ENCODE assay signal across 8 cellular contexts in the genomic region with DNA sequence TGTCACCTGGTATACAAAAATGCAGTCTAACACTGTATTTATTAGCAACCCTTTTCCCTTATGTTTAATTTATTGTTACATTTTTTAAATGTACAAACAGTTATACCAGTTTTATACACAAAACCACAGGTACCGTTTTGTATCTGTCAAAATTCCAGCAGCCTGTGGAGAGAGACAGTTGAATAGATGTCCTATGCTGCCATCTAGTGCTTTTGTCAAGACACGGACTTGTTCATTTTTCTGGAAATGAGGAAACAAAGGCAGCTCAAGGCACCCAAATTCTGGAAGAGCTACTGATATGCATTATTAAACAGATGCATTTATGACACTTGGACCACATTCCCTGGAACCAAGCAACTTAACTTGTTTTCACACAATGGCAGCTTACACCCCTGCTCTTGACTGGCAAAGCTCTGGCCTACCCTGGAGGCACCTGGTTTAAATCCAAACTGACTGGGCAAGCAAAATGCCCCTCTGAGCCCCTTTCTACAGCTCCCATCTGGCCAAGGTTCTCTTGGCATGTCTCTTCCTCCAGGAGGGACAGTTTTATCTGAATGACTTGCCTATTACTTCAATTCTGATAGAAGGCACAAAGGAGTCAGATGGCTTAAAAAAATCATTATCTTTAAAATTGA.
DNase-seq lines count a peak whose midpoint lies in the region; ATAC-seq and TF ChIP-seq lines count a peak whose summit lies in the region.

No MANE protein-coding gene starts in this region.

- H2AFZ ChIP-seq in Loucy (ENCODE audit: low read length) (no peak overlapping the region), neural progenitor cell (replicated peaks) (peak overlapping the region; percentile 11)

- H4K20me1 ChIP-seq in Loucy (ENCODE audit: insufficient read depth, low read length, poor library complexity, severe bottlenecking) (no peaks in the 10 kb centered on the region), neural progenitor cell (ENCODE audit: low read depth) (no peaks in the 10 kb centered on the region)

- no peak overlapping the region for H3K4me3 Mint-ChIP-seq in activated naive CD4-positive, alpha-beta T cell treated with anti-CD3 and anti-CD28 coated beads for 36 hours
- H3K4me3 Mint-ChIP-seq in neural progenitor cell: no peak overlapping the region

- intact Hi-C loops in activated naive CD4-positive, alpha-beta T cell treated with anti-CD3 and anti-CD28 coated beads for 36 hours (cut with micrococcal nuclease): loop anchor here (1.0 to 5.0 kb wide), 2 partner anchors 665 to 1462 kb away; no protein-coding TSS in a partner anchor

- no peaks in the 10 kb centered on the region for H3K9me2 ChIP-seq in Loucy (replicated peaks; ENCODE audit: low read depth, low read length)

- H3K36me3 Mint-ChIP-seq in activated naive CD4-positive, alpha-beta T cell treated with anti-CD3 and anti-CD28 coated beads for 36 hours (ENCODE audit: low read depth): no peaks in the 10 kb centered on the region
- no peaks in the 10 kb centered on the region for H3K36me3 Mint-ChIP-seq in neural progenitor cell

- H3K9ac ChIP-seq in Loucy (ENCODE audit: low read depth, low read length, poor library complexity, severe bottlenecking) (no peak overlapping the region), neural progenitor cell (no peak overlapping the region)

- no peak for ATAC-seq in GM21515 (IDR thresholded peaks at IDR 0.05; ENCODE audit: unreplicated experiment)

- peak; percentile 6 for DNase-seq in activated naive CD4-positive, alpha-beta T cell treated with anti-CD3 and anti-CD28 coated beads for 36 hours
- no peak for DNase-seq in activated naive CD4-positive, alpha-beta T cell (lab: John Stamatoyannopoulos, UW)
- peak; percentile 50 for DNase-seq in RPMI7951 (ENCODE audit: low read depth)
- DNase-seq in erythroblast (lab: John Stamatoyannopoulos, UW): peak; percentile 39 to 60
- DNase-seq in neural progenitor cell (ENCODE audit: low spot score): peak; percentile 72
- DNase-seq in COLO668 (lab: John Stamatoyannopoulos, UW; ENCODE audit: unreplicated experiment): no peak

- no peak overlapping the region for H3K4me3 ChIP-seq in Loucy (ENCODE audit: low read length, poor library complexity, severe bottlenecking)
- H3K4me3 ChIP-seq in neural progenitor cell: no peak overlapping the region

- no peaks in the 10 kb centered on the region for H3K36me3 ChIP-seq in Loucy (ENCODE audit: insufficient read depth, low read length)
- H3K36me3 ChIP-seq in neural progenitor cell: no peaks in the 10 kb centered on the region

- H3F3A ChIP-seq in Loucy (ENCODE audit: low read depth): no peaks in the 10 kb centered on the region
- H3F3A ChIP-seq in neural progenitor cell (ENCODE audit: low read depth): no peaks in the 10 kb centered on the region

- H3K79me2 ChIP-seq in Loucy (ENCODE audit: insufficient read depth, low read length) (no peaks in the 10 kb centered on the region), neural progenitor cell (ENCODE audit: low read depth) (no peaks in the 10 kb centered on the region)

- no peaks in the 10 kb centered on the region for H3K4me1 Mint-ChIP-seq in activated naive CD4-positive, alpha-beta T cell treated with anti-CD3 and anti-CD28 coated beads for 36 hours (ENCODE audit: low read depth)
- no peaks in the 10 kb centered on the region for H3K4me1 Mint-ChIP-seq in neural progenitor cell

- H3K9me3 ChIP-seq in Loucy (ENCODE audit: insufficient read depth, low read depth, low read length): no peaks in the 10 kb centered on the region
- H3K9me3 ChIP-seq in neural progenitor cell (ENCODE audit: low read depth): no peaks in the 10 kb centered on the region

- no peak overlapping the region for H3K4me2 ChIP-seq in Loucy (ENCODE audit: low read depth, low read length, poor library complexity, severe bottlenecking)
- H3K4me2 ChIP-seq in neural progenitor cell: no peak overlapping the region

- TF ChIP-seq POLR2A in erythroblast (IDR thresholded peaks at IDR 0.05; ENCODE audit: low read length): no peak

- TF ChIP-seq CTCF in Loucy (conservative IDR thresholded peaks at IDR 0.05; ENCODE audit: low read length) (peak; percentile 77), neural progenitor cell (IDR thresholded peaks at IDR 0.05) (peak; percentile 81)

- no peaks in the 10 kb centered on the region for H3K9me3 Mint-ChIP-seq in activated naive CD4-positive, alpha-beta T cell treated with anti-CD3 and anti-CD28 coated beads for 36 hours
- H3K9me3 Mint-ChIP-seq in neural progenitor cell: no peaks in the 10 kb centered on the region

- H3K27me3 ChIP-seq in Loucy (ENCODE audit: insufficient read depth, low read length, poor library complexity, severe bottlenecking) (no peaks in the 10 kb centered on the region), neural progenitor cell (no peaks in the 10 kb centered on the region)

- no peak overlapping the region for H3K27ac Mint-ChIP-seq in activated naive CD4-positive, alpha-beta T cell treated with anti-CD3 and anti-CD28 coated beads for 36 hours
- H3K27ac Mint-ChIP-seq in neural progenitor cell: no peak overlapping the region

- H3K4me1 ChIP-seq in Loucy (ENCODE audit: insufficient read depth, low read length, poor library complexity, severe bottlenecking): no peaks in the 10 kb centered on the region
- no peaks in the 10 kb centered on the region for H3K4me1 ChIP-seq in neural progenitor cell

- CTCF ChIA-PET in activated naive CD4-positive, alpha-beta T cell treated with anti-CD3 and anti-CD28 coated beads for 36 hours (lab: Charles Lee): interaction anchor here (0.9 to 1.5 kb wide), 9 partner anchors 8 to 1463 kb away, joined by 3 to 6 read pairs (median 4); no protein-coding TSS in a partner anchor

- no peak overlapping the region for H3K27ac ChIP-seq in neural progenitor cell

- no peaks in the 10 kb centered on the region for H3K27me3 Mint-ChIP-seq in activated naive CD4-positive, alpha-beta T cell treated with anti-CD3 and anti-CD28 coated beads for 36 hours (ENCODE audit: low read depth)
- peaks cover 7% of the 10 kb centered on the region for H3K27me3 Mint-ChIP-seq in neural progenitor cell (ENCODE audit: insufficient read depth, low read depth)

Comparison
In these comparisons a context has a peak if more than half of its experiments do, and no peak if none do; other contexts are left out.
1. DNase-seq: peak in activated naive CD4-positive, alpha-beta T cell treated with anti-CD3 and anti-CD28 coated beads for 36 hours (single experiment), RPMI7951 (single experiment), erythroblast (2 of 2) and neural progenitor cell (single experiment); none in activated naive CD4-positive, alpha-beta T cell (0 of 4) and COLO668 (single experiment).